12 cellular contexts compared by ENCODE assay signal in genomic region chr2:224893848-224894247, GRCh38.
A peak's percentile ranks its signal among the peaks of the same experiment; 100 is the strongest.
DNase-seq lines count a peak whose midpoint lies in the region; ATAC-seq, FAIRE-seq and TF ChIP-seq lines count a peak whose summit lies in the region.
"Had no signal": no experiment of that assay in that cellular context is flagged by ENCODE, and none has a peak within 500 bp of the region (broad histone marks: within the 10 kb centered on the region; RNA-seq: fewer than 3 reads in every experiment).

No MANE protein-coding gene starts in this region.

- peaks cover 71% of the 10 kb centered on the region for H3K4me1 Mint-ChIP-seq in dendritic cell treated with granulocyte-macrophage colony-stimulating factor and Interleukin-4, amounts not matched to agents 40 ng/mL and 50 ng/mL, for 4 days (ENCODE audit: low read depth)

- no peaks in the 10 kb centered on the region for H3K9me3 Mint-ChIP-seq in dendritic cell treated with granulocyte-macrophage colony-stimulating factor and Interleukin-4, amounts not matched to agents 40 ng/mL and 50 ng/mL, for 4 days

- no peaks in the 10 kb centered on the region for H3K36me3 ChIP-seq in H7 (replicated peaks; ENCODE audit: control insufficient read depth, insufficient read depth, low read length)

- no peaks in the 10 kb centered on the region for H3K27me3 Mint-ChIP-seq in dendritic cell treated with granulocyte-macrophage colony-stimulating factor and Interleukin-4, amounts not matched to agents 40 ng/mL and 50 ng/mL, for 4 days

- peaks cover 76% of the 10 kb centered on the region for H3K36me3 Mint-ChIP-seq in dendritic cell treated with granulocyte-macrophage colony-stimulating factor and Interleukin-4, amounts not matched to agents 40 ng/mL and 50 ng/mL, for 4 days (ENCODE audit: low read depth)

- peak; percentile 81 for FAIRE-seq in GM18507 (lab: Jason Lieb, UNC)

- peak overlapping the region; percentile 89 for H3K27ac Mint-ChIP-seq in dendritic cell treated with granulocyte-macrophage colony-stimulating factor and Interleukin-4, amounts not matched to agents 40 ng/mL and 50 ng/mL, for 4 days

- intact Hi-C loops in dendritic cell treated with granulocyte-macrophage colony-stimulating factor and Interleukin-4, amounts not matched to agents 40 ng/mL and 50 ng/mL, for 4 days (cut with micrococcal nuclease): loop anchor here (2.0 to 5.0 kb wide), 3 partner anchors 15 to 113 kb away; no protein-coding TSS in a partner anchor
- intact Hi-C loops in Right ventricle myocardium inferior (cut with DNase I): no loop called here

- no peak for TF ChIP-seq POLR2A in erythroblast (IDR thresholded peaks at IDR 0.05; ENCODE audit: low read length)

- H3K27me3 ChIP-seq in H7 (ENCODE audit: control insufficient read depth, insufficient read depth, low read length): no peaks in the 10 kb centered on the region
- H3K27me3 ChIP-seq: brain microvascular endothelial cell had no signal

- H3K4me3 Mint-ChIP-seq in dendritic cell treated with granulocyte-macrophage colony-stimulating factor and Interleukin-4, amounts not matched to agents 40 ng/mL and 50 ng/mL, for 4 days: peak overlapping the region; percentile 39

- DNase-seq in GM18507 (ENCODE audit: extremely low spot score, insufficient read length, low read depth) (no peak), Right ventricle myocardium inferior (ENCODE audit: missing footprints) (no peak), H7 (no peak), NCI-H2196 (lab: John Stamatoyannopoulos, UW; ENCODE audit: unreplicated experiment) (no peak), erythroblast (lab: John Stamatoyannopoulos, UW) (no peak)
- DNase-seq: brain microvascular endothelial cell, DMS 273 treated with DMSO at 0.1 percent for 48 hours had no signal

- no peak overlapping the region for H3K4me3 ChIP-seq in H7 (ENCODE audit: insufficient read depth, low read depth, low read length)
- H3K4me3 ChIP-seq: skin epidermis had no signal

- ATAC-seq in GM19395 (IDR thresholded peaks at IDR 0.05; ENCODE audit: unreplicated experiment): peak; percentile 45
- peak; percentile 14 for ATAC-seq in HG03354 (IDR thresholded peaks at IDR 0.05; ENCODE audit: poor library complexity, severe bottlenecking, unreplicated experiment)
- ATAC-seq in Right ventricle myocardium inferior: no peak
- ATAC-seq: left lobe of liver had no signal
